In genomic region chr21:42958122-42958521, GRCh38 we compare ENCODE assay signal across 7 cellular contexts. TPM values are rescaled to one million over a fixed set of nuclear protein-coding genes. Genes with fewer than 3 reads are reported as not detected.
"Had no signal": no experiment of that assay in that cellular context is flagged by ENCODE, and none has a peak within 500 bp of the region (broad histone marks: within the 10 kb centered on the region; RNA-seq: fewer than 3 reads in every experiment).

No MANE protein-coding gene starts in this region.

RNA-seq across cellular contexts. Expression of gene ERVH48-1, which starts 32.7 kb away (rescaled TPM):
- total RNA-seq: activated CD8-positive, alpha-beta memory T cell treated with anti-CD3 and anti-CD28 coated beads for 36 hours; ascending aorta; PC-3; Peyer's patch; Right ventricle myocardium inferior; SK-MEL-5; T-helper 17 cell had no signal
